ENCODE assay signal across 8 cellular contexts in the genomic region with DNA sequence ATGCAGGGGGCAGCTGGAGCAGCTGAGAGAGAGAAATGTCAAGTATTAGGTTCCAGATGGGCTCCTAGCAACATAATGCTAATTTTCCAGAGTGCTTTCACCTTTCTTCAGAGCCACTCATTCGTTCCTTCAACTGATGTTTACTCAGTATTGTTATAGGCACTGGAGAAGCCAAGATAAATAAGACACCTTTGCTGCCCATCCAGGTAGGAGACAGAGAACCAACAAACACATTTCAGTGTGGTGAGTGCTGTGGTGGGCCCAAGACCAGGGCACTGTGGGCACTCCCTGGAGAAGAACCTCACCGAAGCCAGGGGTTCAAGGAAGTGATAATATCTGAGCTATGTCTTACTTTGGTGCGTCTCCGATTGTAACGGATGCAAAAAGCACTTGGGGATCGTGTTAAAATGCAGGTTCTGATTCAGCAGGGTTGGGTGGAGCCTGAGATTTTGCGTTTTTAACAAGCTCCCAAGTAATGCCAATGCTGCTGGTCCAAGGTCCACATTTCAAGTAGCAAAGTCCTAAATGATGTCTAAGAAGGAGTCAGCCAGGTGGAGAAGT. TPM values are rescaled to one million over a fixed set of nuclear protein-coding genes. Genes with fewer than 3 reads are reported as not detected.
DNase-seq lines count a peak whose midpoint lies in the region; ATAC-seq and TF ChIP-seq lines count a peak whose summit lies in the region.

No MANE protein-coding gene starts in this region.

- no TSS peak for BruUV-seq in Caco-2 (replicated peaks; lab: Mats Ljungman, UMichigan)

- no peaks in the 10 kb centered on the region for H4K20me1 ChIP-seq in Karpas-422 (ENCODE audit: insufficient read depth, low read depth, low read length)

- H3K9me3 ChIP-seq in CD4-positive, CD25-positive, alpha-beta regulatory T cell (ENCODE audit: control insufficient read depth in 2 of 2, low read length in 2 of 2) = no peaks in the 10 kb centered on the region
- H3K9me3 ChIP-seq in Karpas-422 (ENCODE audit: low read length) = no peaks in the 10 kb centered on the region
- no peaks in the 10 kb centered on the region for H3K9me3 ChIP-seq in right lobe of liver
- H3K9me3 ChIP-seq in Caco-2 = no peaks in the 10 kb centered on the region

- no peaks in the 10 kb centered on the region for H3K9me3 Mint-ChIP-seq in CD4-positive, CD25-positive, alpha-beta regulatory T cell
- H3K9me3 Mint-ChIP-seq in T-helper 2 cell treated with Interferon-gamma antibody and Interleukin-4, amounts not matched to agents 5 μg/mL and 100 μg/mL, for 36 hours = no peaks in the 10 kb centered on the region
- no peaks in the 10 kb centered on the region for H3K9me3 Mint-ChIP-seq in Caco-2 (ENCODE audit: unreplicated experiment)

- TF ChIP-seq POLR2A in right lobe of liver (IDR thresholded peaks at IDR 0.05) (no peak), lower leg skin (IDR thresholded peaks at IDR 0.05) (no peak)

- H3K4me2 ChIP-seq in Karpas-422 (ENCODE audit: low read depth, low read length, poor library complexity, severe bottlenecking) = no peak overlapping the region

- H3K27ac Mint-ChIP-seq in CD4-positive, CD25-positive, alpha-beta regulatory T cell = peak overlapping the region; percentile 96 to 99 (median 97)
- peak overlapping the region; percentile 98 for H3K27ac Mint-ChIP-seq in T-helper 2 cell treated with Interferon-gamma antibody and Interleukin-4, amounts not matched to agents 5 μg/mL and 100 μg/mL, for 36 hours
- no peak overlapping the region for H3K27ac Mint-ChIP-seq in Caco-2 (ENCODE audit: unreplicated experiment)

- ATAC-seq in CD4-positive, CD25-positive, alpha-beta regulatory T cell (ENCODE audit: low read depth in 2 of 2) = peak; percentile 5 to 18
- ATAC-seq in right lobe of liver = peak in 1 of 4 donors; percentile 4

- 44% methylated on average over 7 of the region's 7 CpGs for WGBS in right lobe of liver (ENCODE audit: insufficient coverage, low coverage, low lambda C conversion rate, missing lambda C conversion rate)
- 75 to 77% methylated on average over 7 of the region's 7 CpGs for WGBS in lower leg skin, 2 donors

- no peaks in the 10 kb centered on the region for H3K36me3 Mint-ChIP-seq in CD4-positive, CD25-positive, alpha-beta regulatory T cell
- H3K36me3 Mint-ChIP-seq in T-helper 2 cell treated with Interferon-gamma antibody and Interleukin-4, amounts not matched to agents 5 μg/mL and 100 μg/mL, for 36 hours (ENCODE audit: low read depth) = no peaks in the 10 kb centered on the region
- no peaks in the 10 kb centered on the region for H3K36me3 Mint-ChIP-seq in Caco-2 (ENCODE audit: insufficient read depth, unreplicated experiment)

- no peak overlapping the region for H3K9ac ChIP-seq in Karpas-422 (ENCODE audit: low read length)

- peak in 1 of 3 donors; percentile 71 for DNase-seq in CD4-positive, CD25-positive, alpha-beta regulatory T cell
- no peak for DNase-seq in Karpas-422
- no peak for DNase-seq in T-helper 2 cell treated with Interferon-gamma antibody and Interleukin-4, amounts not matched to agents 5 μg/mL and 100 μg/mL, for 36 hours (ENCODE audit: low spot score)
- DNase-seq in right lobe of liver = no peak
- DNase-seq in stimulated activated CD4-positive, alpha-beta T cell treated with anti-CD3 and anti-CD28 coated beads, Interleukin-2, amount 100 ng/mL, for 48 hours = no peak
- no peak for DNase-seq in Caco-2
- DNase-seq in lower leg skin (ENCODE audit: low spot score in 2 of 2) = no peak
- no peak for DNase-seq in cerebellar nuclear complex (lab: John Stamatoyannopoulos, UW)

- no peaks in the 10 kb centered on the region for H3K9me2 ChIP-seq in Karpas-422 (replicated peaks; ENCODE audit: insufficient read depth, low read length)

- peak overlapping the region; percentile 76 for H3K4me3 ChIP-seq in CD4-positive, CD25-positive, alpha-beta regulatory T cell (ENCODE audit: low read depth, low read length)
- H3K4me3 ChIP-seq in Karpas-422 (ENCODE audit: low read length) = no peak overlapping the region
- H3K4me3 ChIP-seq in right lobe of liver = no peak overlapping the region
- no peak overlapping the region for H3K4me3 ChIP-seq in Caco-2 (ENCODE audit: low read depth, low read length)
- no peak overlapping the region for H3K4me3 ChIP-seq in lower leg skin (ENCODE audit: low read depth, poor library complexity, severe bottlenecking)

- H3K4me1 ChIP-seq in CD4-positive, CD25-positive, alpha-beta regulatory T cell (ENCODE audit: control insufficient read depth, insufficient read depth, low read length, poor library complexity, severe bottlenecking) = peaks cover 38% of the 10 kb centered on the region
- peaks cover 17% of the 10 kb centered on the region for H3K4me1 ChIP-seq in Karpas-422 (ENCODE audit: low read length)
- peaks cover 0 to 84% (median 24%) of the 10 kb centered on the region in 4 donors for H3K4me1 ChIP-seq in right lobe of liver
- no peaks in the 10 kb centered on the region for H3K4me1 ChIP-seq in Caco-2

- intact Hi-C loops in right lobe of liver (cut with DNase I) (no loop called here), Caco-2 (cut with micrococcal nuclease; ENCODE audit: unreplicated experiment) (loop anchor here (10.0 kb wide), 1 partner anchor 238 kb away; the partner anchor contains the start of gene DAZL), lower leg skin (cut with DNase I; ENCODE audit: low total_unique reads) (no loop called here)

- H3K27ac ChIP-seq in CD4-positive, CD25-positive, alpha-beta regulatory T cell (ENCODE audit: insufficient read depth, low read length, poor library complexity, severe bottlenecking) = peak overlapping the region; percentile 86
- H3K27ac ChIP-seq in Karpas-422 (ENCODE audit: low read length) (no peak overlapping the region), right lobe of liver (peak overlapping the region; percentile 33 to 77 (median 56))

- peak overlapping the region; percentile 77 for H2AFZ ChIP-seq in Karpas-422 (ENCODE audit: low read length)

- H3K4me1 Mint-ChIP-seq in CD4-positive, CD25-positive, alpha-beta regulatory T cell = peaks cover 21 to 71% (median 52%) of the 10 kb centered on the region in 4 donors
- H3K4me1 Mint-ChIP-seq in T-helper 2 cell treated with Interferon-gamma antibody and Interleukin-4, amounts not matched to agents 5 μg/mL and 100 μg/mL, for 36 hours (ENCODE audit: low read depth) = peaks cover 66% of the 10 kb centered on the region
- H3K4me1 Mint-ChIP-seq in Caco-2 (ENCODE audit: low read depth, unreplicated experiment) = no peaks in the 10 kb centered on the region

- CTCF ChIA-PET in Caco-2 (lab: Charles Lee) = no interaction called here

- TF ChIP-seq CTCF in right lobe of liver (IDR thresholded peaks at IDR 0.05) (no peak), Caco-2 (IDR thresholded peaks at IDR 0.05; ENCODE audit: insufficient read depth in 1 of 2, low read depth in 1 of 2, low read length in 1 of 2, severe bottlenecking in 1 of 2, unreplicated experiment in 1 of 2) (no peak), lower leg skin (IDR thresholded peaks at IDR 0.05) (no peak)

- peak overlapping the region; percentile 72 to 94 (median 86) for H3K4me3 Mint-ChIP-seq in CD4-positive, CD25-positive, alpha-beta regulatory T cell
- peak overlapping the region; percentile 83 for H3K4me3 Mint-ChIP-seq in T-helper 2 cell treated with Interferon-gamma antibody and Interleukin-4, amounts not matched to agents 5 μg/mL and 100 μg/mL, for 36 hours
- H3K4me3 Mint-ChIP-seq in Caco-2 (ENCODE audit: unreplicated experiment) = no peak overlapping the region

- H3K36me3 ChIP-seq in CD4-positive, CD25-positive, alpha-beta regulatory T cell (ENCODE audit: control insufficient read depth, insufficient read depth, low read length) = no peaks in the 10 kb centered on the region
- no peaks in the 10 kb centered on the region for H3K36me3 ChIP-seq in Karpas-422 (ENCODE audit: insufficient read depth, low read length)
- no peaks in the 10 kb centered on the region for H3K36me3 ChIP-seq in right lobe of liver
- H3K36me3 ChIP-seq in Caco-2 (ENCODE audit: control insufficient read depth, insufficient read depth, low read length) = no peaks in the 10 kb centered on the region

- H3K27me3 Mint-ChIP-seq in CD4-positive, CD25-positive, alpha-beta regulatory T cell = peaks cover 4% of the 10 kb centered on the region
- peaks cover 9% of the 10 kb centered on the region for H3K27me3 Mint-ChIP-seq in T-helper 2 cell treated with Interferon-gamma antibody and Interleukin-4, amounts not matched to agents 5 μg/mL and 100 μg/mL, for 36 hours (ENCODE audit: low read depth)
- peaks cover 27% of the 10 kb centered on the region for H3K27me3 Mint-ChIP-seq in Caco-2 (ENCODE audit: insufficient read depth, unreplicated experiment)

- POLR2A ChIA-PET in Caco-2 (lab: Charles Lee) = no interaction called here

- no peaks in the 10 kb centered on the region for H3K27me3 ChIP-seq in CD4-positive, CD25-positive, alpha-beta regulatory T cell (ENCODE audit: control insufficient read depth, insufficient read depth, low read length)
- H3K27me3 ChIP-seq in Karpas-422 (ENCODE audit: low read length) = no peaks in the 10 kb centered on the region
- no peaks in the 10 kb centered on the region for H3K27me3 ChIP-seq in right lobe of liver
- no peaks in the 10 kb centered on the region; the same call in 1 of the 2 replicates for H3K27me3 ChIP-seq in Caco-2 (replicated peaks; ENCODE audit: control insufficient read depth, insufficient read depth, low read length)

- H3K79me2 ChIP-seq in Karpas-422 (ENCODE audit: low read length) = no peaks in the 10 kb centered on the region

RNA-seq across cellular contexts. Expression of gene PLCL2, which starts 42.0 kb away (rescaled TPM):
- 42.9 TPM for total RNA-seq in CD4-positive, CD25-positive, alpha-beta regulatory T cell
- polyA plus RNA-seq in CD4-positive, CD25-positive, alpha-beta regulatory T cell = 10 to 100 TPM; 27.1 to 36.4 (median 32.9) TPM
- 2.5 and 3.8 TPM in 2 replicates for total RNA-seq in Karpas-422 (2014; rRNA removed; shearing (Covaris generic); ENCODE audit: low replicate concordance)
- total RNA-seq in right lobe of liver (1 to 10 TPM; 4.6 to 8.2 (median 6.9) TPM), Caco-2 (2022) (0.07 TPM in 1 of 2 replicates, not detected in the other), lower leg skin (1 to 10 TPM; 1.4 to 4.5 (median 3.9) TPM)
